Comparison of ENCODE assay signal across 8 cellular contexts in the genomic region with DNA sequence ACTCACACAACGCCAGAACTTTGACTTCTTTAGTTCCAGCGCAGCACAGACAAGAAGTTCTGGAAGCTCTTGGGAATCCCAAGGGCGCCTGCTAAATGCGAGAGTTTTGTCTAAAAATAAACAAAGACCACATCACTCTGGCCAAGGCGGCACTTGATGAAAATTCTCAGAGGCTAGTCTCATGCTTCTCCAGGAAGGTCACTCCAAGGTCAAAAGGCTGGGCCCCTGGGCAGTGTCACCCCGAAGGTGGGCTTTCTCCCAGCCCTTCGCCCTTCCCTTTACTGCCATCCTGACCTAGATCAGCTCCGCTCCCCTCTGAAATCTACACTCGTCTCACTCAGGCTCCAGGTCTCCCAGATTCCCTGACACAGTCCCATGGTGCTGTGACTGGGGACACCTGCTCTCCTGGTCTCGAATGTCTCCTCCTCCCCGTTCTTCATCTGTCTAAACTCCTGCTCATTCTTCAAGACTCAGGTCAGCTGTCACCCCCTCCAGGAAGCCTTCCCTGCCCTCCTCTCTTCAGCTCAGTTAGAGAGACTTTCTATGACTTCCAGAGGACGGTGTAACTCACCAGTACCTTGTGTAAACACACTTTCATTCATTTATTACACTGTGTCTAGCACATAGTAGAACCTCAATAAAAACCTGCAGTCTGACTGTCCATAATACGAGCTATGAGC. TPM values are rescaled to one million over a fixed set of nuclear protein-coding genes. Genes with fewer than 3 reads are reported as not detected.
DNase-seq lines count a peak whose midpoint lies in the region; ATAC-seq and FAIRE-seq lines count a peak whose summit lies in the region.
"Had no signal": no experiment of that assay in that cellular context is flagged by ENCODE, and none has a peak within 500 bp of the region (broad histone marks: within the 10 kb centered on the region; RNA-seq: fewer than 3 reads in every experiment).

No MANE protein-coding gene starts in this region.

- H3K4me3 ChIP-seq in Karpas-422 (ENCODE audit: low read length), result no peak overlapping the region
- H3K4me3 ChIP-seq: SJCRH30 had no signal

- no peak overlapping the region for H2AFZ ChIP-seq in Karpas-422 (ENCODE audit: low read length)

- no peaks in the 10 kb centered on the region for H3K9me3 ChIP-seq in Karpas-422 (ENCODE audit: low read length)
- H3K9me3 ChIP-seq: SJCRH30 had no signal

- no peaks in the 10 kb centered on the region for H3K27me3 Mint-ChIP-seq in activated naive CD8-positive, alpha-beta T cell treated with anti-CD3 and anti-CD28 coated beads, Interleukin-2, amount 10 ng/mL, durations not matched to agents 7 days and 5 days
- no peaks in the 10 kb centered on the region for H3K27me3 Mint-ChIP-seq in stimulated activated naive B cell treated with anti-CD40 and anti-IgM and Interleukin-4, amounts not matched to agents 10 μg/mL and 1 μg/mL and 100 μg/mL, for 72 hours

- no peaks in the 10 kb centered on the region for H3K9me2 ChIP-seq in Karpas-422 (replicated peaks; ENCODE audit: insufficient read depth, low read length)

- no peaks in the 10 kb centered on the region for H3K9me3 Mint-ChIP-seq in activated naive CD8-positive, alpha-beta T cell treated with anti-CD3 and anti-CD28 coated beads, Interleukin-2, amount 10 ng/mL, durations not matched to agents 7 days and 5 days
- no peaks in the 10 kb centered on the region for H3K9me3 Mint-ChIP-seq in stimulated activated naive B cell treated with anti-CD40 and anti-IgM and Interleukin-4, amounts not matched to agents 10 μg/mL and 1 μg/mL and 100 μg/mL, for 72 hours

- peaks cover 100% of the 10 kb centered on the region for H3K79me2 ChIP-seq in Karpas-422 (ENCODE audit: low read length)

- H3K27ac ChIP-seq in Karpas-422 (ENCODE audit: low read length) (peak overlapping the region; percentile 21; the same call in 1 of the 2 replicates), layer of hippocampus (ENCODE audit: low read depth, low read length) (peak overlapping the region; percentile 71)
- H3K27ac ChIP-seq: SJCRH30 had no signal

- POLR2A ChIA-PET in activated naive CD8-positive, alpha-beta T cell treated with anti-CD3 and anti-CD28 coated beads, Interleukin-2, amount 10 ng/mL, durations not matched to agents 7 days and 5 days (lab: Charles Lee), result interaction anchor here (1.0 to 1.6 kb wide), 5 partner anchors 11 to 37 kb away, joined by 3 to 11 read pairs (median 4); no protein-coding TSS in a partner anchor

- no peak for ATAC-seq in activated naive CD8-positive, alpha-beta T cell treated with anti-CD3 and anti-CD28 coated beads, Interleukin-2, amount 10 ng/mL, durations not matched to agents 7 days and 5 days (ENCODE audit: low read depth)
- ATAC-seq in stimulated activated naive B cell treated with anti-CD40 and anti-IgM and Interleukin-4, amounts not matched to agents 10 μg/mL and 1 μg/mL and 100 μg/mL, for 72 hours (replicated peaks), result no peak

- H3K27me3 ChIP-seq in Karpas-422 (ENCODE audit: low read length) (no peaks in the 10 kb centered on the region), layer of hippocampus (ENCODE audit: control insufficient read depth, insufficient read depth, low read length) (no peaks in the 10 kb centered on the region)
- H3K27me3 ChIP-seq: SJCRH30 had no signal

- H3K4me1 ChIP-seq in Karpas-422 (ENCODE audit: low read length), result peaks cover 93% of the 10 kb centered on the region

- DNase-seq in Karpas-422, result no peak
- DNase-seq in activated naive CD8-positive, alpha-beta T cell treated with anti-CD3 and anti-CD28 coated beads, Interleukin-2, amount 10 ng/mL, durations not matched to agents 7 days and 5 days, result no peak
- DNase-seq in stimulated activated naive B cell treated with anti-CD40 and anti-IgM and Interleukin-4, amounts not matched to agents 10 μg/mL and 1 μg/mL and 100 μg/mL, for 72 hours, result no peak
- no peak for DNase-seq in NCI-H1436 (lab: John Stamatoyannopoulos, UW)
- DNase-seq in RCC 7860 (ENCODE audit: low spot score), result no peak
- no peak for DNase-seq in NCI-H1048 (lab: John Stamatoyannopoulos, UW)
- DNase-seq: SJCRH30 had no signal

- H4K20me1 ChIP-seq in Karpas-422 (ENCODE audit: insufficient read depth, low read depth, low read length), result peaks cover 24% of the 10 kb centered on the region; the same call in 1 of the 2 replicates

- no peak for FAIRE-seq in RCC 7860 (lab: Jason Lieb, UNC)

- H3K27ac Mint-ChIP-seq in activated naive CD8-positive, alpha-beta T cell treated with anti-CD3 and anti-CD28 coated beads, Interleukin-2, amount 10 ng/mL, durations not matched to agents 7 days and 5 days, result peak overlapping the region; percentile 76
- peak overlapping the region; percentile 94 for H3K27ac Mint-ChIP-seq in stimulated activated naive B cell treated with anti-CD40 and anti-IgM and Interleukin-4, amounts not matched to agents 10 μg/mL and 1 μg/mL and 100 μg/mL, for 72 hours

- H3K9ac ChIP-seq in Karpas-422 (ENCODE audit: low read length), result no peak overlapping the region

- peaks cover 23% of the 10 kb centered on the region; the same call in 1 of the 2 replicates for H3K36me3 ChIP-seq in Karpas-422 (ENCODE audit: insufficient read depth, low read length)
- H3K36me3 ChIP-seq: SJCRH30 had no signal

- peaks cover 52% of the 10 kb centered on the region for H3K4me1 Mint-ChIP-seq in activated naive CD8-positive, alpha-beta T cell treated with anti-CD3 and anti-CD28 coated beads, Interleukin-2, amount 10 ng/mL, durations not matched to agents 7 days and 5 days
- H3K4me1 Mint-ChIP-seq in stimulated activated naive B cell treated with anti-CD40 and anti-IgM and Interleukin-4, amounts not matched to agents 10 μg/mL and 1 μg/mL and 100 μg/mL, for 72 hours, result peaks cover 79 to 96% of the 10 kb centered on the region in 2 donors

- H3K36me3 Mint-ChIP-seq in activated naive CD8-positive, alpha-beta T cell treated with anti-CD3 and anti-CD28 coated beads, Interleukin-2, amount 10 ng/mL, durations not matched to agents 7 days and 5 days, result peaks cover 11% of the 10 kb centered on the region
- peaks cover 6 to 29% of the 10 kb centered on the region in 2 donors for H3K36me3 Mint-ChIP-seq in stimulated activated naive B cell treated with anti-CD40 and anti-IgM and Interleukin-4, amounts not matched to agents 10 μg/mL and 1 μg/mL and 100 μg/mL, for 72 hours

- no peak overlapping the region for H3K4me2 ChIP-seq in Karpas-422 (ENCODE audit: low read depth, low read length, poor library complexity, severe bottlenecking)

- no peak overlapping the region for H3K4me3 Mint-ChIP-seq in activated naive CD8-positive, alpha-beta T cell treated with anti-CD3 and anti-CD28 coated beads, Interleukin-2, amount 10 ng/mL, durations not matched to agents 7 days and 5 days
- peak overlapping the region in 1 of 2 donors; percentile 60 for H3K4me3 Mint-ChIP-seq in stimulated activated naive B cell treated with anti-CD40 and anti-IgM and Interleukin-4, amounts not matched to agents 10 μg/mL and 1 μg/mL and 100 μg/mL, for 72 hours

RNA-seq across cellular contexts. Expression of a gene that starts 10.5 kb away (rescaled TPM):
- 72.5 and 148 TPM in 2 replicates for total RNA-seq in Karpas-422 (2014; rRNA removed; shearing (Covaris generic); ENCODE audit: low replicate concordance)
- total RNA-seq in activated naive CD8-positive, alpha-beta T cell treated with anti-CD3 and anti-CD28 coated beads, Interleukin-2, amount 10 ng/mL, durations not matched to agents 7 days and 5 days, result 10 to 100 TPM; 29.8 to 33.0 TPM

RNA-seq across cellular contexts. Expression of a gene that starts 58.0 kb away (rescaled TPM):
- 24.9 and 38.3 TPM in 2 replicates for total RNA-seq in Karpas-422 (2014; rRNA removed; shearing (Covaris generic); ENCODE audit: low replicate concordance)
- 10 to 100 TPM; 22.0 to 22.8 TPM for total RNA-seq in activated naive CD8-positive, alpha-beta T cell treated with anti-CD3 and anti-CD28 coated beads, Interleukin-2, amount 10 ng/mL, durations not matched to agents 7 days and 5 days
